24 cellular contexts compared by ENCODE assay signal in the genomic region with DNA sequence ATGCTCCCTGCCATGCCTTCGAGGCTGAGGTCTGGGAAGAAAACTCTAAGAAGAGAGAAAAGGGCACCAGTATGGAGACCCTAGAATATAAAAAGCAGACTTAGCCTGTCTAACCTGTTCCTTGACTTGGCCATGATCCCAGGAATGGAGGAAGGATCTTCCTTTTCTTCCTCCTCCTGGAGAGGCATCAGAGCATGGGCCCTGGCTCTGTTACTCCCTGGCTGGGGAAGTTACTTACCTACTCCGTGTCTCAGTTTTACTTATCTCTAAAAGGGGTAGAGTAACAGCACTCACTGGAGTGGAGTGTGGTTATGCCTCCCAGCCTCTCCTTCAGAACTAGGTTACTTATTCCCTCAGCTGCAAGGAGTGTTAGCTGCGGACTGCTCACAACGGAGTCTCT.
"Had no signal": no experiment of that assay in that cellular context is flagged by ENCODE, and none has a peak within 500 bp of the region (broad histone marks: within the 10 kb centered on the region; RNA-seq: fewer than 3 reads in every experiment).

No MANE protein-coding gene starts in this region.

- ATAC-seq: activated CD8-positive, alpha-beta T cell treated with anti-CD3 and anti-CD28 coated beads for 36 hours; activated T-helper 17 cell treated with anti-CD3 and anti-CD28 coated beads, Interleukin-2, amount 50 U/mL, for 72 hours; lower lobe of right lung had no signal

- FAIRE-seq: TTC549 had no signal

- H3K4me3 Mint-ChIP-seq: activated CD8-positive, alpha-beta T cell treated with anti-CD3 and anti-CD28 coated beads for 36 hours; activated naive CD8-positive, alpha-beta T cell treated with anti-CD3 and anti-CD28 coated beads for 36 hours; activated T-helper 17 cell treated with anti-CD3 and anti-CD28 coated beads, Interleukin-2, amount 50 U/mL, for 72 hours; endodermal cell; nephron; stimulated activated naive CD8-positive, alpha-beta T cell treated with anti-CD3 and anti-CD28 coated beads, Interleukin-15, Interleukin-2, amounts not matched to agents 100 ng/mL and 50 ng/mL, for 24 hours; T-helper 2 cell treated with Interferon-gamma antibody and Interleukin-4, amounts not matched to agents 5 μg/mL and 100 μg/mL, for 36 hours had no signal

- H3K4me1 Mint-ChIP-seq: activated naive CD8-positive, alpha-beta T cell treated with anti-CD3 and anti-CD28 coated beads for 36 hours; activated T-helper 17 cell treated with anti-CD3 and anti-CD28 coated beads, Interleukin-2, amount 50 U/mL, for 72 hours; endodermal cell; nephron had no signal

- DNase-seq: activated CD4-positive, alpha-beta T cell treated with anti-CD3 and anti-CD28 coated beads for 48 hours; activated CD4-positive, CD25-positive, alpha-beta regulatory T cell; activated CD8-positive, alpha-beta T cell treated with anti-CD3 and anti-CD28 coated beads for 36 hours; activated naive CD4-positive, alpha-beta T cell; activated naive CD8-positive, alpha-beta T cell treated with anti-CD3 and anti-CD28 coated beads for 36 hours; activated T-cell treated with anti-CD3 and anti-CD28 coated beads, Interleukin-2, amount 50 U/mL, for 1 hour; amniotic stem cell; dorsolateral prefrontal cortex; endodermal cell; erythroblast; foreskin melanocyte; hypothalamus; islet precursor cell; lower lobe of right lung; stimulated activated CD4-positive, alpha-beta T cell treated with anti-CD3 and anti-CD28 coated beads, Interleukin-2, amount 100 ng/mL, for 24 hours; uterus had no signal

- H3K9me3 Mint-ChIP-seq: activated CD8-positive, alpha-beta T cell treated with anti-CD3 and anti-CD28 coated beads for 36 hours; activated naive CD8-positive, alpha-beta T cell treated with anti-CD3 and anti-CD28 coated beads for 36 hours; activated T-helper 17 cell treated with anti-CD3 and anti-CD28 coated beads, Interleukin-2, amount 50 U/mL, for 72 hours; endodermal cell; nephron; T-helper 2 cell treated with Interferon-gamma antibody and Interleukin-4, amounts not matched to agents 5 μg/mL and 100 μg/mL, for 36 hours had no signal

- H3K4me1 ChIP-seq: lower lobe of right lung, right atrium auricular region, tibial nerve, uterus had no signal

- H3K36me3 Mint-ChIP-seq: activated naive CD8-positive, alpha-beta T cell treated with anti-CD3 and anti-CD28 coated beads for 36 hours had no signal

- H3K27ac Mint-ChIP-seq: activated CD8-positive, alpha-beta T cell treated with anti-CD3 and anti-CD28 coated beads for 36 hours; activated naive CD8-positive, alpha-beta T cell treated with anti-CD3 and anti-CD28 coated beads for 36 hours; activated T-helper 17 cell treated with anti-CD3 and anti-CD28 coated beads, Interleukin-2, amount 50 U/mL, for 72 hours; endodermal cell; nephron; progenitor cell of endocrine pancreas; stimulated activated naive CD8-positive, alpha-beta T cell treated with anti-CD3 and anti-CD28 coated beads, Interleukin-15, Interleukin-2, amounts not matched to agents 100 ng/mL and 50 ng/mL, for 24 hours; T-helper 2 cell treated with Interferon-gamma antibody and Interleukin-4, amounts not matched to agents 5 μg/mL and 100 μg/mL, for 36 hours had no signal

- H3K9me3 ChIP-seq: lower lobe of right lung, right atrium auricular region, tibial nerve, uterus had no signal

- H3K36me3 ChIP-seq: lower lobe of right lung, right atrium auricular region, tibial nerve, uterus had no signal

- H3K4me3 ChIP-seq: dorsolateral prefrontal cortex, lower lobe of right lung, right atrium auricular region, tibial nerve, uterus had no signal

- H3K27ac ChIP-seq: dorsolateral prefrontal cortex, lower lobe of right lung, right atrium auricular region, tibial nerve, uterus had no signal

- H3K27me3 ChIP-seq: right atrium auricular region, tibial nerve, uterus had no signal
